Comparison of ENCODE assay signal across 22 cellular contexts in genomic region chr2:216416571-216417307, GRCh38. TPM values are rescaled to one million over a fixed set of nuclear protein-coding genes. Genes with fewer than 3 reads are reported as not detected.
"Had no signal": no experiment of that assay in that cellular context is flagged by ENCODE, and none has a peak within 500 bp of the region (broad histone marks: within the 10 kb centered on the region; RNA-seq: fewer than 3 reads in every experiment).

No MANE protein-coding gene starts in this region.

- H3K9me3 ChIP-seq: sigmoid colon, spleen, stomach, thoracic aorta had no signal

- H3K27me3 ChIP-seq: sigmoid colon, spleen, stomach had no signal

- H3K4me3 ChIP-seq: coronary artery, sigmoid colon, spleen, stomach, thoracic aorta had no signal

- DNase-seq: activated CD4-positive, alpha-beta T cell treated with anti-CD3 and anti-CD28 coated beads, Interleukin-2, amount 10 ng/mL, durations not matched to agents 24 days and 14 days; activated CD4-positive, CD25-positive, alpha-beta regulatory T cell; activated CD8-positive, alpha-beta memory T cell treated with anti-CD3 and anti-CD28 coated beads, Interleukin-2, amount 50 U/mL, for 4 hours; activated CD8-positive, alpha-beta T cell treated with anti-CD3 and anti-CD28 coated beads, Interleukin-2, amount 10 ng/mL, durations not matched to agents 7 days and 5 days; activated gamma-delta T cell treated with Interleukin-2 at 50 U/mL for 16 hours; amygdala; foreskin fibroblast; head of caudate nucleus; kidney glomerular epithelial cell; nephron progenitor cell; sigmoid colon; spleen; stomach; T-cell; T1000 had no signal

- ATAC-seq: activated CD8-positive, alpha-beta T cell treated with anti-CD3 and anti-CD28 coated beads, Interleukin-2, amount 10 ng/mL, durations not matched to agents 7 days and 5 days; T-cell had no signal

- H3K27ac ChIP-seq: coronary artery, sigmoid colon, spleen, stomach, thoracic aorta had no signal

- H3K27ac Mint-ChIP-seq: activated CD4-positive, alpha-beta T cell treated with anti-CD3 and anti-CD28 coated beads, Interleukin-2, amount 10 ng/mL, durations not matched to agents 24 days and 14 days; activated naive CD8-positive, alpha-beta T cell; nephron progenitor cell; T-cell had no signal

- H3K9me3 Mint-ChIP-seq: activated CD4-positive, alpha-beta T cell treated with anti-CD3 and anti-CD28 coated beads, Interleukin-2, amount 10 ng/mL, durations not matched to agents 24 days and 14 days; brain; central memory CD8-positive, alpha-beta T cell; nephron progenitor cell; T-cell had no signal

- H3K27me3 Mint-ChIP-seq: activated CD4-positive, alpha-beta T cell treated with anti-CD3 and anti-CD28 coated beads, Interleukin-2, amount 10 ng/mL, durations not matched to agents 24 days and 14 days; activated naive CD8-positive, alpha-beta T cell; central memory CD8-positive, alpha-beta T cell; T-cell had no signal

- H3K4me3 Mint-ChIP-seq: activated CD4-positive, alpha-beta T cell treated with anti-CD3 and anti-CD28 coated beads, Interleukin-2, amount 10 ng/mL, durations not matched to agents 24 days and 14 days; activated CD8-positive, alpha-beta T cell treated with anti-CD3 and anti-CD28 coated beads, Interleukin-2, amount 10 ng/mL, durations not matched to agents 7 days and 5 days; activated naive CD8-positive, alpha-beta T cell; nephron progenitor cell; T-cell had no signal

RNA-seq across cellular contexts. Expression of gene MARCHF4, which starts 44.5 kb away (rescaled TPM):
- total RNA-seq: activated CD4-positive, alpha-beta T cell treated with anti-CD3 and anti-CD28 coated beads, Interleukin-2, amount 10 ng/mL, durations not matched to agents 24 days and 14 days; activated CD8-positive, alpha-beta T cell treated with anti-CD3 and anti-CD28 coated beads, Interleukin-2, amount 10 ng/mL, durations not matched to agents 7 days and 5 days; mesenteric fat pad; spleen; T-cell; ureter had no signal
